In the genomic region with DNA sequence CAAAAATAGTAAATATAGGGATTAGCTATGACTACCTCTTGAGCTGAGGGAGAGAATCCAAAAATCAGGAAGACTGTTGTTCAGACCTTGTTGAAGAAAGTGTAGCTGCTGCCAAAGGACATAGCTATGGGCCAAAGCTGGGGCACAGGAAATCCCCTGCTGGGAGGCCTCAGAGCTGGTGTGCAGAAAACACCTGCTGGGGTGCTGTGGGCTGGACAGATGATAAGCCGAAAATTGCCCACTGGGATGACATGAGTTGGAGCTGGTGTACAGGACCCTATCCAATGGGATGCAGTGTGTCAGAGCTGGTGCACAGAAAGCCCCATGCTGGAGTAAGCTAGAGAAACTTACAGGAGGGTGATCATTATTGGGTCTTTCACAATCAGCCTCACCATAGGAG, we compare ENCODE assay signal across 19 cellular contexts.
"Had no signal": no experiment of that assay in that cellular context is flagged by ENCODE, and none has a peak within 500 bp of the region (broad histone marks: within the 10 kb centered on the region; RNA-seq: fewer than 3 reads in every experiment).

No MANE protein-coding gene starts in this region.

- H3K27ac ChIP-seq: RWPE1 had no signal

- DNase-seq: KBM-7, MV-4-11, NCI-H1048, NCI-H1105, NCI-H1436 treated with DMSO at 0.1 percent for 48 hours, NCI-H1694, NCI-H187 treated with DMSO at 0.1 percent for 48 hours, NCI-H2029 treated with DMSO at 0.1 percent for 48 hours, NCI-H2171 treated with DMSO at 0.1 percent for 48 hours, NCI-H345, NCI-H446 treated with DMSO at 0.1 percent for 48 hours, NCI-H510A treated with DMSO at 0.1 percent for 48 hours, NCI-H526, PC-3, SHP77, SK-N-SH, SW 1271 had no signal

- H3K9me2 ChIP-seq: SK-N-SH had no signal

- ATAC-seq: Panc1, PC-3 had no signal

- H3K4me2 ChIP-seq: SK-N-SH had no signal
